In the genomic region with DNA sequence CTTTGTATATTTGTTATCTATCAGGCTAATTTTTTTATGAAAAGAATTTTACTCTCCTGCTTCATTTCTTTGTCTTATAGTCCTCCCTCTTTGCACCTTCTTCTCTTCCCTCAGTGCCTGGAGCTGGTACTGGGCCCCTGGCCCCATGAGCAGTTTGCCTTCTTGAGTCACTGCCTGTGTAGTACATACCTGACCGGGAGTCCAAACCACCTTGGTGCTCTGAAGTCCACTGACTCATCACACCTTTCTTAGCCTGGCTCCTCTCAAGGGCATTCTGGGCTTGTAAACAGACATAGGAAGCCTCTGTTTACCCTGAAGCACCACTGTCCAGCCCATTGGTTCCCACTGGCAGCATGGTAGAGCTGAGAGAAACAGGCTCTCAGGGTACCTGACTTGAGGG, we compare ENCODE assay signal across 24 cellular contexts.
"Had no signal": no experiment of that assay in that cellular context is flagged by ENCODE, and none has a peak within 500 bp of the region (broad histone marks: within the 10 kb centered on the region; RNA-seq: fewer than 3 reads in every experiment).

No MANE protein-coding gene starts in this region.

- H3K9me3 Mint-ChIP-seq: immature natural killer cell, natural killer cell, neural progenitor cell had no signal

- H3K4me3 ChIP-seq: gastroesophageal sphincter, neural progenitor cell, psoas muscle, tibial nerve had no signal

- H3K4me3 Mint-ChIP-seq: immature natural killer cell, natural killer cell, neural progenitor cell had no signal

- H3K36me3 ChIP-seq: neural progenitor cell had no signal

- DNase-seq: activated CD4-positive, alpha-beta T cell treated with anti-CD3 and anti-CD28 coated beads for 4 hours; activated CD4-positive, alpha-beta T cell treated with anti-CD3 and anti-CD28 coated beads, Interleukin-2, amount 50 U/mL, for 4 hours; activated naive CD4-positive, alpha-beta T cell treated with Interleukin-2 at 50 U/mL for 16 hours; activated T-cell treated with anti-CD3 and anti-CD28 coated beads for 4 hours; amygdala; dermis blood vessel endothelial cell; effector CD4-positive, alpha-beta T cell; erythroblast; hypothalamus; immature natural killer cell; kidney; mesenchymal stem cell; natural killer cell; occipital lobe; psoas muscle; stimulated activated CD4-positive, alpha-beta T cell treated with anti-CD3 and anti-CD28 coated beads, Interleukin-15, amount 100 ng/mL, for 24 hours; stimulated activated CD4-positive, alpha-beta T cell treated with anti-CD3 and anti-CD28 coated beads, Interleukin-2, amount 100 ng/mL, for 24 hours; stimulated activated naive CD4-positive, alpha-beta T cell; T-helper 1 cell had no signal

- H3K27ac Mint-ChIP-seq: natural killer cell, neural progenitor cell had no signal

- H3K4me1 Mint-ChIP-seq: neural progenitor cell had no signal

- ATAC-seq: gastroesophageal sphincter, natural killer cell, psoas muscle had no signal

- H3K27ac ChIP-seq: gastroesophageal sphincter, neural progenitor cell, parathyroid adenoma, psoas muscle, tibial nerve, VCaP had no signal

- H3K4me1 ChIP-seq: gastroesophageal sphincter, neural progenitor cell, parathyroid adenoma, psoas muscle, tibial nerve had no signal

- H3K27me3 ChIP-seq: gastroesophageal sphincter, neural progenitor cell, tibial nerve had no signal

- H3K9me3 ChIP-seq: gastroesophageal sphincter, psoas muscle, tibial nerve had no signal
